Comparison of ENCODE assay signal across 8 cellular contexts in genomic region chr10:32376780-32377179, GRCh38. TPM values are rescaled to one million over a fixed set of nuclear protein-coding genes. Genes with fewer than 3 reads are reported as not detected.
DNase-seq lines count a peak whose midpoint lies in the region; ATAC-seq, FAIRE-seq and TF ChIP-seq lines count a peak whose summit lies in the region.

No MANE protein-coding gene starts in this region.

- ATAC-seq in A549 (no peak), GM12878 (no peak), HG03139 (IDR thresholded peaks at IDR 0.05; ENCODE audit: unreplicated experiment) (no peak)

- WGBS in A549 (ENCODE audit: missing lambda C conversion rate): 2% methylated on average over 3 of the region's 3 CpGs
- 43% methylated on average over 3 of the region's 3 CpGs for WGBS in GM12878 (ENCODE audit: insufficient coverage, insufficient replicate concordance, low lambda C conversion rate, missing lambda C conversion rate)
- WGBS in mesodermal cell (ENCODE audit: insufficient coverage in 2 of 2), 2 experiments: 50 to 76% methylated on average over 1 to 2 of the region's 3 CpGs

- intact Hi-C loops in GM12878 (cut with micrococcal nuclease; ENCODE audit: unreplicated experiment): loop anchor here (5.0 to 10.0 kb wide), 2 partner anchors 319 to 452 kb away; partner anchors contain the start of genes ARHGAP12 and KIF5B

- TF ChIP-seq POLR2A in A549 (IDR thresholded peaks at IDR 0.05; ENCODE audit: low read length) (no peak), GM12878 (IDR thresholded peaks at IDR 0.05; ENCODE audit: low read depth, low read length) (no peak)

- TF ChIP-seq EP300 in A549 (IDR thresholded peaks at IDR 0.05) (no peak), GM12878 (IDR thresholded peaks at IDR 0.05; ENCODE audit: borderline replicate concordance in 1 of 2, control insufficient read depth in 1 of 2, low read depth in 2 of 2, low read length in 2 of 2) (no peak)

- DNase-seq in A549 (ENCODE audit: low read depth in 1 of 2, low spot score in 1 of 2): no peak
- DNase-seq in H7: no peak
- no peak for DNase-seq in GM12878 (ENCODE audit: low read depth, low spot score)
- DNase-seq in NK-92 treated with Interleukin-12 subunit alpha and Interleukin-12 subunit beta, amount 100 ng/mL, for 24 hours (lab: John Stamatoyannopoulos, UW): no peak
- DNase-seq in GF-D8 (lab: John Stamatoyannopoulos, UW): no peak
- DNase-seq in SIG-M5 (lab: John Stamatoyannopoulos, UW): no peak

- TF ChIP-seq CTCF in A549 (IDR thresholded peaks at IDR 0.05) (no peak), GM12878 (IDR thresholded peaks at IDR 0.05 in 2 of 3, conservative IDR thresholded peaks at IDR 0.05 in 1 of 3; ENCODE audit: control insufficient read depth in 2 of 3, extremely low read depth in 1 of 3, insufficient read depth in 1 of 3, low read depth in 3 of 3, low read length in 3 of 3) (no peak)

- CTCF ChIA-PET in A549 (lab: Yijun Ruan, JAX) (interaction anchor here (1.7 to 3.0 kb wide), 2 partner anchors 9 to 31 kb away, joined by 5 to 15 read pairs; no protein-coding TSS in a partner anchor), GM12878 (lab: Yijun Ruan, JAX) (interaction anchor here (1.1 to 4.0 kb wide), 4 partner anchors 28 to 126 kb away, joined by 3 to 19 read pairs (median 9); partner anchors contain the start of gene CCDC7)

- peak overlapping the region; percentile 68 for H2AFZ ChIP-seq in GM12878 (ENCODE audit: control insufficient read depth, low read depth, low read length)

- no peaks in the 10 kb centered on the region for H3K27me3 ChIP-seq in H7 (ENCODE audit: control insufficient read depth, insufficient read depth, low read length)
- H3K27me3 ChIP-seq in GM12878 (replicated peaks in 1 of 2; ENCODE audit: control insufficient read depth in 2 of 2, insufficient read depth in 2 of 2, low read length in 1 of 2): no peaks in the 10 kb centered on the region

- H3K27ac ChIP-seq in A549 (peak overlapping the region; percentile 63 to 83; a peak in 5 of 6 replicates), GM12878 (ENCODE audit: control insufficient read depth, insufficient read depth) (peak overlapping the region; percentile 75), mesodermal cell (ENCODE audit: low read depth, low read length, severe bottlenecking) (peak overlapping the region; percentile 25)

- H3K4me1 ChIP-seq in A549: peaks cover 48% of the 10 kb centered on the region
- H3K4me1 ChIP-seq in GM12878 (ENCODE audit: control insufficient read depth, insufficient read depth, low read length): no peaks in the 10 kb centered on the region
- no peaks in the 10 kb centered on the region for H3K4me1 ChIP-seq in mesodermal cell (ENCODE audit: control insufficient read depth, insufficient read depth, low read length, poor library complexity, severe bottlenecking)

- POLR2A ChIA-PET in A549 (lab: Yijun Ruan, JAX): no interaction called here
- POLR2A ChIA-PET in GM12878 (lab: Charles Lee): interaction anchor here (1.3 to 1.6 kb wide), 3 partner anchors 13 to 28 kb away, joined by 3 to 9 read pairs (median 5); no protein-coding TSS in a partner anchor

- peaks cover 52% of the 10 kb centered on the region for H3K79me2 ChIP-seq in GM12878 (ENCODE audit: control insufficient read depth, insufficient read depth, low read length)

- no peak for TF ChIP-seq RAD21 in A549 (conservative IDR thresholded peaks at IDR 0.05 in 1 of 2, IDR thresholded peaks at IDR 0.05 in 1 of 2)
- TF ChIP-seq RAD21 in GM12878 (IDR thresholded peaks at IDR 0.05; ENCODE audit: insufficient read depth, low read depth, low read length): no peak

- RAD21 ChIA-PET in GM12878 (lab: Charles Lee; ENCODE audit: unreplicated experiment): interaction anchor here (1.0 kb wide), 1 partner anchor 29 kb away, joined by 4 read pairs; no protein-coding TSS in a partner anchor

- H3K36me3 ChIP-seq in H7 (replicated peaks; ENCODE audit: control insufficient read depth, insufficient read depth, low read length) (no peaks in the 10 kb centered on the region), GM12878 (ENCODE audit: control insufficient read depth in 2 of 2, insufficient read depth in 2 of 2, low read length in 1 of 2) (no peaks in the 10 kb centered on the region), mesodermal cell (ENCODE audit: control insufficient read depth, insufficient read depth, low read length) (peaks cover 12% of the 10 kb centered on the region)

- H3K4me3 ChIP-seq in A549 (peak overlapping the region; percentile 65), H7 (ENCODE audit: insufficient read depth, low read depth, low read length) (peak overlapping the region; percentile 59), GM12878 (peak overlapping the region; percentile 77), mesodermal cell (ENCODE audit: extremely low read depth, insufficient read depth, low read length, poor library complexity, severe bottlenecking) (peak overlapping the region; percentile 61)

- H3K9me3 ChIP-seq in A549: no peaks in the 10 kb centered on the region
- peaks cover 1% of the 10 kb centered on the region; the same call in 1 of the 3 replicates for H3K9me3 ChIP-seq in GM12878 (replicated peaks; ENCODE audit: control insufficient read depth, insufficient read depth, low read length)
- no peaks in the 10 kb centered on the region for H3K9me3 ChIP-seq in mesodermal cell (ENCODE audit: control insufficient read depth, low read length)

- in situ Hi-C loops in GM12878 (cut with MboI): loop anchor here (10.0 kb wide), 2 partner anchors 122 to 322 kb away; partner anchors contain the start of gene KIF5B

- SMC1A ChIA-PET in GM12878 (lab: Charles Lee; ENCODE audit: uncharacterized antibody, unreplicated experiment): interaction anchor here (0.9 to 1.7 kb wide), 4 partner anchors 7 to 38 kb away, joined by 3 to 7 read pairs (median 5); no protein-coding TSS in a partner anchor

- peak overlapping the region; percentile 92 for H3K9ac ChIP-seq in GM12878 (ENCODE audit: control insufficient read depth, insufficient read depth, low read length)

- BruUV-seq in GM12878 (replicated peaks; lab: Mats Ljungman, UMichigan): no TSS peak

- H3K4me2 ChIP-seq in A549 (peak overlapping the region; percentile 91), GM12878 (ENCODE audit: control insufficient read depth, insufficient read depth) (peak overlapping the region; percentile 78)

- H4K20me1 ChIP-seq in GM12878 (ENCODE audit: control insufficient read depth, insufficient read depth): no peaks in the 10 kb centered on the region

- FAIRE-seq in A549 (lab: Jason Lieb, UNC) (peak; percentile 83), GM12878 (lab: Jason Lieb, UNC) (no peak)

TF ChIP-seq in A549, 52 proteins besides CTCF, POLR2A, EP300 and RAD21 (continues in another document):
- TF ChIP-seq HEYL (CRISPR knock-in tag; IDR thresholded peaks at IDR 0.05) (no peak), FOSB (CRISPR knock-in tag; IDR thresholded peaks at IDR 0.05) (no peak), BHLHE40 (IDR thresholded peaks at IDR 0.05; ENCODE audit: low read depth, low read length) (no peak), RARB (CRISPR knock-in tag; IDR thresholded peaks at IDR 0.05) (no peak), MAFK (IDR thresholded peaks at IDR 0.05; ENCODE audit: partially characterized antibody) (no peak), FOSL2 (IDR thresholded peaks at IDR 0.05) (no peak), FOSL2 (CRISPR knock-in tag; IDR thresholded peaks at IDR 0.05) (no peak)

TF ChIP-seq in GM12878, 131 proteins besides CTCF, POLR2A, EP300 and RAD21:
- no peak for TF ChIP-seq HCFC1 (IDR thresholded peaks at IDR 0.05; ENCODE audit: low read length)
- TF ChIP-seq RUNX3 (IDR thresholded peaks at IDR 0.05; ENCODE audit: low read length): no peak

RNA-seq across cellular contexts. Expression of gene EPC1, which starts 29.8 kb away (rescaled TPM):
- polyA plus RNA-seq in A549 (2011; rRNA removed) (47.2 and 53.9 TPM in 2 replicates), A549 (2017; fragmentation: RNase III; extraction: RNeasy Plus Mini Kit Qiagen cat#74134 plus additional on column Dnase treatment) (13.5 to 14.7 TPM (median 14.6 TPM) in 3 replicates), GM12878 (2011; rRNA removed) (59.2 and 68.1 TPM in 2 replicates), GM12878 (2014; fragmentation: Illumina TruSeq; extraction: Trizol) (27.8 and 36.2 TPM in 2 replicates), GM12878 (2014; fragmentation: Nextera tagmentation; extraction: Ambion mirVana) (1 to 10 TPM; 6.8 to 7.6 TPM), GM12878 (2014; rRNA removed) (20.7 and 21.5 TPM in 2 replicates), GM12878 (2016; fragmentation: Nextera tagmentation; extraction: Ambion mirVana) (10 to 100 TPM; 15.0 to 15.6 TPM)
- polyA plus RNA-seq in A549 (2012; cell fraction: cytosol; rRNA removed): 35.4 and 37.6 TPM in 2 replicates
- polyA plus RNA-seq in A549 (2012; cell fraction: nucleus; rRNA removed): 44.9 and 55.2 TPM in 2 replicates
- polyA minus RNA-seq in A549 (2011; rRNA and poly(A)+ RNA removed): 65.8 and 67.0 TPM in 2 replicates
- total RNA-seq in H7 (2014; rRNA removed; shearing (Covaris generic)): 9.2 and 17.5 TPM in 2 replicates
- 161 and 173 TPM in 2 replicates for total RNA-seq in GM12878 (2013; cell fraction: nucleolus; rRNA removed)
- total RNA-seq in GM12878 (2014; rRNA removed) (19.0 and 23.7 TPM in 2 replicates), GM12878 (2014; rRNA removed; fragmentation: Illumina TruSeq; extraction: Trizol) (19.2 and 19.7 TPM in 2 replicates), GM12878 (2021) (20.4 and 22.1 TPM in 2 replicates)
- 20.9 TPM for polyA plus RNA-seq in GM12878 (2011; ENCODE audit: low read depth)
- 34.2 and 34.6 TPM in 2 replicates for polyA plus RNA-seq in GM12878 (2011; cell fraction: cytosol; rRNA removed)
- polyA plus RNA-seq in GM12878 (2011; cell fraction: nucleus; rRNA removed): 53.3 and 68.6 TPM in 2 replicates
- 18.8 and 25.4 TPM in 2 replicates for polyA plus RNA-seq in GM12878 (2012)
- 90.9 and 130 TPM in 2 replicates for polyA minus RNA-seq in GM12878 (2011; rRNA and poly(A)+ RNA removed)
- 15.6 and 24.0 TPM in 2 replicates for polyA minus RNA-seq in GM12878 (2011; cell fraction: cytosol; rRNA and poly(A)+ RNA removed)
- 66.1 and 97.8 TPM in 2 replicates for polyA minus RNA-seq in GM12878 (2011; cell fraction: nucleus; rRNA and poly(A)+ RNA removed)
- 24.8 TPM for polyA plus RNA-seq in mesodermal cell (2013, experiment 1 of 2)
- polyA plus RNA-seq in mesodermal cell (2013, experiment 2 of 2): 24.5 TPM

Comparison
In these comparisons a context has a peak if more than half of its experiments do, and no peak if none do; other contexts are left out.
1. H3K27ac ChIP-seq: peak in every context shown above with its lines; median percentile 75 in GM12878; 73 in A549; 25 in mesodermal cell.